ENCODE assay signal across 19 cellular contexts in the genomic region with DNA sequence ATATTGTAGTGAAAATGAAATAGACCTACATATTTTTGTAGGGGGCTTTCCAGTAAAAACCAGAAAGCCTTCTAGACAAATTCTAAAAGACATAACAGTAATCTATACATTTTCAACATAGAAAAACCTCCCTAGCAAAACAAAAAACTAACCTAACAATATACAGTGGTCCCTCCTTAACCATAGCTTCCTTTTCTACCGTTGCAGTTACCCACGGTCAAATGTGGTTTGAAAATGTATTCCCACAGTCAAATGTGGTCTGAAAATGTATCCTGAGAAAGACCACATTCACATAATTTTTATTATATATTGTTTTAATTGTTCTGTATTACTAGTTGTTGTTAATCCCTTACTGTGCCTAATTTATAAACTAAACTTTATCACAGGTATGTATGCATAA. TPM values are rescaled to one million over a fixed set of nuclear protein-coding genes. Genes with fewer than 3 reads are reported as not detected.
A peak's percentile ranks its signal among the peaks of the same experiment; 100 is the strongest.
DNase-seq lines count a peak whose midpoint lies in the region; ATAC-seq lines count a peak whose summit lies in the region.
"Had no signal": no experiment of that assay in that cellular context is flagged by ENCODE, and none has a peak within 500 bp of the region (broad histone marks: within the 10 kb centered on the region; RNA-seq: fewer than 3 reads in every experiment).

No MANE protein-coding gene starts in this region.

- peaks cover 2% of the 10 kb centered on the region for H3K36me3 Mint-ChIP-seq in memory B cell

- H4K20me1 ChIP-seq in BLaER1 treated with 17β-estradiol and CSF1 and Interleukin-3, amounts not matched to agents 10 nM and 100 nM, result peaks cover 100% of the 10 kb centered on the region in 11 experiments

- H3K4me3 Mint-ChIP-seq in memory B cell, result no peak overlapping the region
- H3K4me3 Mint-ChIP-seq: HFFc6 had no signal

- peak overlapping the region in 8 of 11 experiments; percentile 14 to 99 (median 96); a peak in 13 of 22 replicates for H3K4me2 ChIP-seq in BLaER1 treated with 17β-estradiol and CSF1 and Interleukin-3, amounts not matched to agents 10 nM and 100 nM

- H3K27ac Mint-ChIP-seq in memory B cell, result peak overlapping the region; percentile 31
- H3K27ac Mint-ChIP-seq: HFFc6 had no signal

- DNase-seq in Jurkat, Clone E6-1 (ENCODE audit: low read depth, low spot score), result peak; percentile 34
- DNase-seq in memory B cell (ENCODE audit: low spot score in 2 of 2) (no peak), NOMO-1 treated with dmso at 0.1 percent for 144 hours (lab: John Stamatoyannopoulos, UW; ENCODE audit: unreplicated experiment) (no peak)
- no peak for DNase-seq in stimulated activated CD4-positive, alpha-beta T cell treated with anti-CD3 and anti-CD28 coated beads, Interleukin-4, amount 100 ng/mL, for 1 hour
- DNase-seq in effector CD8-positive, alpha-beta T cell (lab: John Stamatoyannopoulos, UW), result no peak
- DNase-seq: H7; HFFc6; KBM-7; NCI-H1092 treated with DMSO at 0.1 percent for 48 hours; NCI-H1436 treated with DMSO at 0.1 percent for 48 hours; NCI-H2029; NCI-H2227 treated with DMSO at 0.1 percent for 48 hours; NCI-H510A; NCI-H748 treated with DMSO at 0.1 percent for 48 hours; NK-92 treated with Interleukin-12 subunit alpha and Interleukin-12 subunit beta, amount 100 ng/mL, for 24 hours; Peyer's patch; SJCRH30 had no signal

- peaks cover 69 to 100% (median 90%) of the 10 kb centered on the region in 10 experiments for H3K4me1 ChIP-seq in BLaER1 treated with 17β-estradiol and CSF1 and Interleukin-3, amounts not matched to agents 10 nM and 100 nM
- H3K4me1 ChIP-seq in skeletal muscle tissue (ENCODE audit: control insufficient read depth in 3 of 3, insufficient read depth in 3 of 3, low read length in 3 of 3), result peaks cover 72 to 81% (median 74%) of the 10 kb centered on the region in 3 donors

- no peaks in the 10 kb centered on the region for H3K9me3 Mint-ChIP-seq in memory B cell
- H3K9me3 Mint-ChIP-seq: HFFc6 had no signal

- H3K27ac ChIP-seq in BLaER1 treated with 17β-estradiol and CSF1 and Interleukin-3, amounts not matched to agents 10 nM and 100 nM, result peak overlapping the region in 1 of 11 experiments; percentile 12; a peak in 2 of 22 replicates
- peak overlapping the region; percentile 16 for H3K27ac ChIP-seq in skeletal muscle tissue (ENCODE audit: low read depth, low read length)
- H3K27ac ChIP-seq: Peyer's patch, SJCRH30 had no signal

- H3K36me3 ChIP-seq in BLaER1 treated with 17β-estradiol and CSF1 and Interleukin-3, amounts not matched to agents 10 nM and 100 nM, result peaks cover 0 to 100% (median 90%) of the 10 kb centered on the region in 11 experiments; a peak in 18 of 22 replicates
- H3K36me3 ChIP-seq in skeletal muscle tissue (ENCODE audit: control insufficient read depth in 3 of 3, insufficient read depth in 3 of 3, low read length in 3 of 3), result no peaks in the 10 kb centered on the region
- H3K36me3 ChIP-seq: Peyer's patch, SJCRH30 had no signal

- H3K9me3 ChIP-seq in BLaER1 treated with 17β-estradiol and CSF1 and Interleukin-3, amounts not matched to agents 10 nM and 100 nM (replicated peaks in 1 of 11), result no peaks in the 10 kb centered on the region
- no peaks in the 10 kb centered on the region for H3K9me3 ChIP-seq in skeletal muscle tissue (ENCODE audit: control insufficient read depth in 3 of 3, low read length in 3 of 3)
- H3K9me3 ChIP-seq: Peyer's patch, SJCRH30 had no signal

- peak overlapping the region in 4 of 10 experiments; percentile 16 to 98 (median 92); a peak in 6 of 20 replicates for H3K4me3 ChIP-seq in BLaER1 treated with 17β-estradiol and CSF1 and Interleukin-3, amounts not matched to agents 10 nM and 100 nM
- H3K4me3 ChIP-seq in Jurkat, Clone E6-1 (ENCODE audit: low read length), result no peak overlapping the region
- no peak overlapping the region for H3K4me3 ChIP-seq in skeletal muscle tissue (ENCODE audit: low read length in 3 of 3)
- H3K4me3 ChIP-seq: Peyer's patch, SJCRH30 had no signal

- H3K27me3 Mint-ChIP-seq in memory B cell, result no peaks in the 10 kb centered on the region

- no peak for ATAC-seq in memory B cell (ENCODE audit: low read depth)

- peaks cover 55% of the 10 kb centered on the region for H3K4me1 Mint-ChIP-seq in memory B cell

- no peaks in the 10 kb centered on the region for H3K27me3 ChIP-seq in BLaER1 treated with 17β-estradiol and CSF1 and Interleukin-3, amounts not matched to agents 10 nM and 100 nM
- no peaks in the 10 kb centered on the region for H3K27me3 ChIP-seq in skeletal muscle tissue (ENCODE audit: control insufficient read depth in 3 of 3, insufficient read depth in 3 of 3, low read length in 3 of 3)
- H3K27me3 ChIP-seq: Peyer's patch, SJCRH30 had no signal

- H3K9ac ChIP-seq in BLaER1 treated with 17β-estradiol and CSF1 and Interleukin-3, amounts not matched to agents 10 nM and 100 nM, result peak overlapping the region in 2 of 11 experiments; percentile 96 to 97; a peak in 3 of 22 replicates
- H3K9ac ChIP-seq in skeletal muscle tissue (ENCODE audit: low read depth in 1 of 3, low read length in 3 of 3), result no peak overlapping the region

RNA-seq across cellular contexts. Expression of gene PSAP, which starts 6.4 kb away (rescaled TPM):
- 254 TPM for polyA plus RNA-seq in Jurkat, Clone E6-1 (2012; ENCODE audit: insufficient read depth, insufficient read length)
- 369 TPM for total RNA-seq in skeletal muscle tissue
